Comparison of ENCODE assay signal across 1 cellular context in genomic region chr16:66516172-66516807, GRCh38.
TF ChIP-seq lines count a peak whose summit lies in the region.

No MANE protein-coding gene starts in this region.

TF ChIP-seq in K562, 482 proteins besides CTCF, POLR2A, EP300 and RAD21:
- TF ChIP-seq RREB1 (CRISPR knock-in tag; IDR thresholded peaks at IDR 0.05), result no peak
- TF ChIP-seq ZNF436 (CRISPR knock-in tag; IDR thresholded peaks at IDR 0.05), result 0 out of 2 replicates have a peak, but pooled peaks have one; percentile 7
- TF ChIP-seq ZNF263 (CRISPR knock-in tag; IDR thresholded peaks at IDR 0.05; ENCODE audit: borderline replicate concordance), result 0 out of 2 replicates have a peak, but pooled peaks have one; percentile 22
- TF ChIP-seq DMBX1 (CRISPR knock-in tag; IDR thresholded peaks at IDR 0.05; ENCODE audit: borderline replicate concordance), result no peak; the same call in 1 of the 2 replicates
- peak; percentile 21; the same call in 1 of the 2 replicates for TF ChIP-seq HDGF (IDR thresholded peaks at IDR 0.05)
- TF ChIP-seq NFYB (IDR thresholded peaks at IDR 0.05; ENCODE audit: extremely low read depth, insufficient read length), result no peak
- no peak for TF ChIP-seq MTA2 (IDR thresholded peaks at IDR 0.05; ENCODE audit: low read depth)
- TF ChIP-seq ZFP36 (IDR thresholded peaks at IDR 0.05; ENCODE audit: low read depth, low read length, partially characterized antibody), result peak; percentile 93
- TF ChIP-seq BMI1 (IDR thresholded peaks at IDR 0.05; ENCODE audit: low read length), result no peak
- no peak for TF ChIP-seq E2F6 (IDR thresholded peaks at IDR 0.05; ENCODE audit: borderline replicate concordance in 1 of 2, extremely low read depth in 1 of 2, insufficient read depth in 1 of 2, insufficient read length in 1 of 2, low read depth in 1 of 2, low read length in 1 of 2, poor library complexity in 1 of 2, severe bottlenecking in 1 of 2)
- no peak for TF ChIP-seq ZNF407 (IDR thresholded peaks at IDR 0.05; ENCODE audit: low read depth)
- TF ChIP-seq ATF3 (IDR thresholded peaks at IDR 0.05), result no peak
- TF ChIP-seq ATF3 (CRISPR knock-in tag; conservative IDR thresholded peaks at IDR 0.05), result no peak
- TF ChIP-seq SMC3 (conservative IDR thresholded peaks at IDR 0.05; ENCODE audit: insufficient read depth, low read depth, low read length), result 0 out of 2 replicates have a peak, but pooled peaks have one; percentile 6
- TF ChIP-seq CBFA2T3 (IDR thresholded peaks at IDR 0.05), result no peak
- no peak for TF ChIP-seq ZNF140 (CRISPR knock-in tag; IDR thresholded peaks at IDR 0.05)
- 0 out of 2 replicates have a peak, but pooled peaks have one; percentile 17 for TF ChIP-seq ZBTB2 (IDR thresholded peaks at IDR 0.05)
- TF ChIP-seq RAD51 (IDR thresholded peaks at IDR 0.05; ENCODE audit: borderline replicate concordance, low read depth), result no peak
- no peak for TF ChIP-seq SRSF9 (IDR thresholded peaks at IDR 0.05; ENCODE audit: borderline replicate concordance, low read depth, low read length)
- TF ChIP-seq SMARCA5 (IDR thresholded peaks at IDR 0.05), result peak; percentile 37; the same call in 1 of the 2 replicates
- TF ChIP-seq BRCA1 (IDR thresholded peaks at IDR 0.05), result no peak
- TF ChIP-seq BRCA1 (CRISPR knock-in tag; IDR thresholded peaks at IDR 0.05), result no peak
- no peak for TF ChIP-seq SAFB2 (IDR thresholded peaks at IDR 0.05; ENCODE audit: borderline replicate concordance, low read depth, low read length, severe bottlenecking)
